ENCODE assay signal across 1 cellular context in the genomic region with DNA sequence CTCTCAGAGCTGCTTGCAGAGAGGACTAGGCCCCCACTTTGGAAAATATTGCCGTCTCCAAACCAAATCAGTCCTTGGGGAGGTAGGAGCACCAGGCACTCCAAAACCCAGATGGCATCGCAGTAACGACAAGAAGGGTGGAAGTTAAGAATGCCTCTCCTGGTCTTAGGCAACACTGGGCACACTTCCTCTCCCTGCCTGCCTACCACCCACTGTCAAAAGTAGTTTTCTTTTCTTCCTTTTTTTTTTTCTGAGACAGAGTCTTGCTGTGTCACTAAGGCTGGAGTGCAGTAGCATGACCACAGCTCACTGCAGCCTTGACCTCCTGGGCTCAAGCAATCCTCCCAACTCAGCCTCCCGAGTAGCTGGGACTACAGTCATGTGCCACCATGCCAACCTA.
TF ChIP-seq lines count a peak whose summit lies in the region.

No MANE protein-coding gene starts in this region.

TF ChIP-seq in GM23338, 12 proteins besides CTCF, POLR2A, EP300 and RAD21 (continued from another document):
- TF ChIP-seq, protein P1, sequence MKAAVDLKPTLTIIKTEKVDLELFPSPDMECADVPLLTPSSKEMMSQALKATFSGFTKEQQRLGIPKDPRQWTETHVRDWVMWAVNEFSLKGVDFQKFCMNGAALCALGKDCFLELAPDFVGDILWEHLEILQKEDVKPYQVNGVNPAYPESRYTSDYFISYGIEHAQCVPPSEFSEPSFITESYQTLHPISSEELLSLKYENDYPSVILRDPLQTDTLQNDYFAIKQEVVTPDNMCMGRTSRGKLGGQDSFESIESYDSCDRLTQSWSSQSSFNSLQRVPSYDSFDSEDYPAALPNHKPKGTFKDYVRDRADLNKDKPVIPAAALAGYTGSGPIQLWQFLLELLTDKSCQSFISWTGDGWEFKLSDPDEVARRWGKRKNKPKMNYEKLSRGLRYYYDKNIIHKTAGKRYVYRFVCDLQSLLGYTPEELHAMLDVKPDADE (IDR thresholded peaks at IDR 0.05): no peak
- TF ChIP-seq NANOG (IDR thresholded peaks at IDR 0.05; ENCODE audit: borderline replicate concordance) (no peak), ZNF331 (CRISPR knock-in tag; IDR thresholded peaks at IDR 0.05; ENCODE audit: low read depth) (no peak), EZH2phosphoT487 (IDR thresholded peaks at IDR 0.05; ENCODE audit: unreplicated experiment) (no peak), POLR2AphosphoS5 (IDR thresholded peaks at IDR 0.05; ENCODE audit: low read depth) (no peak)
- TF ChIP-seq, protein P2, sequence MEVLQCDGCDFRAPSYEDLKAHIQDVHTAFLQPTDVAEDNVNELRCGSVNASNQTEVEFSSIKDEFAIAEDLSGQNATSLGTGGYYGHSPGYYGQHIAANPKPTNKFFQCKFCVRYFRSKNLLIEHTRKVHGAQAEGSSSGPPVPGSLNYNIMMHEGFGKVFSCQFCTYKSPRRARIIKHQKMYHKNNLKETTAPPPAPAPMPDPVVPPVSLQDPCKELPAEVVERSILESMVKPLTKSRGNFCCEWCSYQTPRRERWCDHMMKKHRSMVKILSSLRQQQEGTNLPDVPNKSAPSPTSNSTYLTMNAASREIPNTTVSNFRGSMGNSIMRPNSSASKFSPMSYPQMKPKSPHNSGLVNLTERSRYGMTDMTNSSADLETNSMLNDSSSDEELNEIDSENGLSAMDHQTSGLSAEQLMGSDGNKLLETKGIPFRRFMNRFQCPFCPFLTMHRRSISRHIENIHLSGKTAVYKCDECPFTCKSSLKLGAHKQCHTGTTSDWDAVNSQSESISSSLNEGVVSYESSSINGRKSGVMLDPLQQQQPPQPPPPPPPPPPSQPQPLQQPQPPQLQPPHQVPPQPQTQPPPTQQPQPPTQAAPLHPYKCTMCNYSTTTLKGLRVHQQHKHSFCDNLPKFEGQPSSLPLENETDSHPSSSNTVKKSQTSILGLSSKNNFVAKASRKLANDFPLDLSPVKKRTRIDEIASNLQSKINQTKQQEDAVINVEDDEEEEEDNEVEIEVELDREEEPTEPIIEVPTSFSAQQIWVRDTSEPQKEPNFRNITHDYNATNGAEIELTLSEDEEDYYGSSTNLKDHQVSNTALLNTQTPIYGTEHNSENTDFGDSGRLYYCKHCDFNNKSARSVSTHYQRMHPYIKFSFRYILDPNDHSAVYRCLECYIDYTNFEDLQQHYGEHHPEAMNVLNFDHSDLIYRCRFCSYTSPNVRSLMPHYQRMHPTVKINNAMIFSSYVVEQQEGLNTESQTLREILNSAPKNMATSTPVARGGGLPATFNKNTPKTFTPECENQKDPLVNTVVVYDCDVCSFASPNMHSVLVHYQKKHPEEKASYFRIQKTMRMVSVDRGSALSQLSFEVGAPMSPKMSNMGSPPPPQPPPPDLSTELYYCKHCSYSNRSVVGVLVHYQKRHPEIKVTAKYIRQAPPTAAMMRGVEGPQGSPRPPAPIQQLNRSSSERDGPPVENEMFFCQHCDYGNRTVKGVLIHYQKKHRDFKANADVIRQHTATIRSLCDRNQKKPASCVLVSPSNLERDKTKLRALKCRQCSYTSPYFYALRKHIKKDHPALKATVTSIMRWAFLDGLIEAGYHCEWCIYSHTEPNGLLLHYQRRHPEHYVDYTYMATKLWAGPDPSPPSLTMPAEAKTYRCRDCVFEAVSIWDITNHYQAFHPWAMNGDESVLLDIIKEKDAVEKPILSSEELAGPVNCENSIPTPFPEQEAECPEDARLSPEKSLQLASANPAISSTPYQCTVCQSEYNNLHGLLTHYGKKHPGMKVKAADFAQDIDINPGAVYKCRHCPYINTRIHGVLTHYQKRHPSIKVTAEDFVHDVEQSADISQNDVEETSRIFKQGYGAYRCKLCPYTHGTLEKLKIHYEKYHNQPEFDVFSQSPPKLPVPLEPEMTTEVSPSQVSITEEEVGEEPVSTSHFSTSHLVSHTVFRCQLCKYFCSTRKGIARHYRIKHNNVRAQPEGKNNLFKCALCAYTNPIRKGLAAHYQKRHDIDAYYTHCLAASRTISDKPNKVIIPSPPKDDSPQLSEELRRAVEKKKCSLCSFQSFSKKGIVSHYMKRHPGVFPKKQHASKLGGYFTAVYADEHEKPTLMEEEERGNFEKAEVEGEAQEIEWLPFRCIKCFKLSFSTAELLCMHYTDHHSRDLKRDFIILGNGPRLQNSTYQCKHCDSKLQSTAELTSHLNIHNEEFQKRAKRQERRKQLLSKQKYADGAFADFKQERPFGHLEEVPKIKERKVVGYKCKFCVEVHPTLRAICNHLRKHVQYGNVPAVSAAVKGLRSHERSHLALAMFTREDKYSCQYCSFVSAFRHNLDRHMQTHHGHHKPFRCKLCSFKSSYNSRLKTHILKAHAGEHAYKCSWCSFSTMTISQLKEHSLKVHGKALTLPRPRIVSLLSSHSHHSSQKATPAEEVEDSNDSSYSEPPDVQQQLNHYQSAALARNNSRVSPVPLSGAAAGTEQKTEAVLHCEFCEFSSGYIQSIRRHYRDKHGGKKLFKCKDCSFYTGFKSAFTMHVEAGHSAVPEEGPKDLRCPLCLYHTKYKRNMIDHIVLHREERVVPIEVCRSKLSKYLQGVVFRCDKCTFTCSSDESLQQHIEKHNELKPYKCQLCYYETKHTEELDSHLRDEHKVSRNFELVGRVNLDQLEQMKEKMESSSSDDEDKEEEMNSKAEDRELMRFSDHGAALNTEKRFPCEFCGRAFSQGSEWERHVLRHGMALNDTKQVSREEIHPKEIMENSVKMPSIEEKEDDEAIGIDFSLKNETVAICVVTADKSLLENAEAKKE (CRISPR knock-in tag; IDR thresholded peaks at IDR 0.05): no peak
